24 cellular contexts compared by ENCODE assay signal in the genomic region with DNA sequence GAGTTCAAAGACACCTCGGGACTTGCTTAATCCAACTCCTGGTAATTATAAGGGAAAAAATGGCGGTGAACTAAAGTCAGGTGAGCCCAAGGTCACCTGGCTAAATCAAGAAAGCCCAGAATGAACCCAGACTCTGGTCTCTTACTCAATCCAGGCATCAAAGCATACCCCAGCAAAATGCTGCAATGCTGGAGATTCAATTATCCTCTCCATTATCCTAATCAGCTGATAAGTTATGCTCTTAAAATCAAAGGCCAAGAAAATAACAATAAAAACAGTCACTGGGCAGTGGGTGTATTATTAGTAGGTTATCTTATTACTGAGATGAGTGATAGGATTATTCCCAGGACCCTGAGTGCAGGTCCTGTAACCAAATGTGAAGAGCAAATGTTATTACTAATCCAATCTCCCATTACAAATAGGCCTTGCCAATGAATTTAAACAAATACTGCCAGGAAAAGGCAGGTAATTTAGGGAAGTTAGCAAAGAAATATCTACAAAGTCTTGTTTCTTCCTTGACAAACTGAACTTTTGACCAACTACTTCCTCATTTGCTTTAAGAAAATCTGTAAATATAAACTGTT.
DNase-seq lines count a peak whose midpoint lies in the region; TF ChIP-seq lines count a peak whose summit lies in the region.
"Had no signal": no experiment of that assay in that cellular context is flagged by ENCODE, and none has a peak within 500 bp of the region (broad histone marks: within the 10 kb centered on the region; RNA-seq: fewer than 3 reads in every experiment).

No MANE protein-coding gene starts in this region.

- H3K9me3 ChIP-seq in CD4-positive, alpha-beta memory T cell (ENCODE audit: control insufficient read depth in 1 of 2, low read length in 2 of 2): no peaks in the 10 kb centered on the region
- no peaks in the 10 kb centered on the region for H3K9me3 ChIP-seq in Peyer's patch
- H3K9me3 ChIP-seq: A549, colonic mucosa, HAP-1, left lung had no signal

- H3K4me3 Mint-ChIP-seq in CD4-positive, alpha-beta memory T cell: no peak overlapping the region
- H3K4me3 Mint-ChIP-seq: effector memory CD8-positive, alpha-beta T cell; natural killer cell had no signal

- H3K27ac ChIP-seq in HL-60 (replicated peaks): peak overlapping the region; percentile 72
- H3K27ac ChIP-seq in VCaP: peak overlapping the region; percentile 50
- no peak overlapping the region for H3K27ac ChIP-seq in CD4-positive, alpha-beta memory T cell (ENCODE audit: low read depth, low read length)
- peak overlapping the region in 1 of 4 donors; percentile 5 for H3K27ac ChIP-seq in Peyer's patch
- H3K27ac ChIP-seq: A549, colonic mucosa had no signal

- TF ChIP-seq POLR2A in Peyer's patch (IDR thresholded peaks at IDR 0.05): no peak

- intact Hi-C loops in CD4-positive, alpha-beta memory T cell (cut with micrococcal nuclease): no loop called here

- H3K4me1 Mint-ChIP-seq in CD4-positive, alpha-beta memory T cell: peaks cover 0 to 2% (median 0%) of the 10 kb centered on the region in 4 donors

- peaks cover 0 to 10% (median under 1%) of the 10 kb centered on the region in 8 donors for H3K9me3 Mint-ChIP-seq in CD4-positive, alpha-beta memory T cell
- H3K9me3 Mint-ChIP-seq: effector memory CD8-positive, alpha-beta T cell; natural killer cell had no signal

- no peak overlapping the region for H3K4me3 ChIP-seq in HL-60 (replicated peaks; ENCODE audit: insufficient read depth, low read length)
- H3K4me3 ChIP-seq in CD4-positive, alpha-beta memory T cell (ENCODE audit: low read length in 2 of 2): no peak overlapping the region
- no peak overlapping the region for H3K4me3 ChIP-seq in Peyer's patch
- H3K4me3 ChIP-seq: A549, colonic mucosa, HAP-1, left lung had no signal

- H3K27me3 ChIP-seq in HL-60 (ENCODE audit: insufficient read depth, poor library complexity, severe bottlenecking): no peaks in the 10 kb centered on the region
- H3K27me3 ChIP-seq in CD4-positive, alpha-beta memory T cell (ENCODE audit: insufficient read depth, low read length): no peaks in the 10 kb centered on the region
- no peaks in the 10 kb centered on the region for H3K27me3 ChIP-seq in Peyer's patch
- H3K27me3 ChIP-seq: colonic mucosa, left lung had no signal

- H3K27me3 Mint-ChIP-seq in CD4-positive, alpha-beta memory T cell: no peaks in the 10 kb centered on the region
- H3K27me3 Mint-ChIP-seq: effector memory CD8-positive, alpha-beta T cell had no signal

- H3K36me3 ChIP-seq in CD4-positive, alpha-beta memory T cell (ENCODE audit: insufficient read depth, low read length): no peaks in the 10 kb centered on the region
- no peaks in the 10 kb centered on the region for H3K36me3 ChIP-seq in Peyer's patch
- H3K36me3 ChIP-seq: colonic mucosa, HAP-1, left lung had no signal

- POLR2A ChIA-PET in CD4-positive, alpha-beta memory T cell (lab: Charles Lee; ENCODE audit: partially characterized antibody): no interaction called here

- TF ChIP-seq CTCF in HL-60 (IDR thresholded peaks at IDR 0.05; ENCODE audit: insufficient read depth, low read length) (no peak), VCaP (conservative IDR thresholded peaks at IDR 0.05) (no peak), Peyer's patch (IDR thresholded peaks at IDR 0.05) (no peak)

- CTCF ChIA-PET in CD4-positive, alpha-beta memory T cell (lab: Charles Lee; ENCODE audit: partially characterized antibody): no interaction called here

- H3K36me3 Mint-ChIP-seq in CD4-positive, alpha-beta memory T cell: peaks cover 13 to 39% of the 10 kb centered on the region in 2 donors
- H3K36me3 Mint-ChIP-seq: natural killer cell had no signal

- no peak overlapping the region for H3K27ac Mint-ChIP-seq in CD4-positive, alpha-beta memory T cell
- H3K27ac Mint-ChIP-seq: effector memory CD8-positive, alpha-beta T cell; natural killer cell had no signal

- DNase-seq in AML-193 (lab: John Stamatoyannopoulos, UW) (peak; percentile 27 to 54), HL-60 (ENCODE audit: low read depth in 1 of 2, low spot score in 1 of 2) (no peak), NOMO-1 treated with dmso at 0.1 percent for 144 hours (lab: John Stamatoyannopoulos, UW; ENCODE audit: unreplicated experiment) (peak; percentile 40), Peyer's patch (no peak), NCI-H2171 treated with DMSO at 0.1 percent for 48 hours (lab: John Stamatoyannopoulos, UW) (no peak), COR-L47 (lab: John Stamatoyannopoulos, UW) (no peak)
- no peak for DNase-seq in CD4-positive, alpha-beta memory T cell
- DNase-seq: activated CD4-positive, alpha-beta T cell treated with anti-CD3 and anti-CD28 coated beads for 4 hours; activated naive CD4-positive, alpha-beta T cell; activated T-cell treated with anti-CD3 and anti-CD28 coated beads, Interleukin-2, amount 50 U/mL, for 48 hours; colonic mucosa; effector memory CD8-positive, alpha-beta T cell; EL; left lung; midbrain; natural killer cell; NCI-H1436 treated with DMSO at 0.1 percent for 48 hours; NCI-H524 treated with DMSO at 0.1 percent for 48 hours; small intestine; stimulated activated CD4-positive, alpha-beta T cell treated with anti-CD3 and anti-CD28 coated beads, Interleukin-2, amount 100 ng/mL, for 24 hours; T-helper 1 cell had no signal

- H3K4me1 ChIP-seq in CD4-positive, alpha-beta memory T cell (ENCODE audit: insufficient read depth, low read length): no peaks in the 10 kb centered on the region
- H3K4me1 ChIP-seq in Peyer's patch: peaks cover 0 to 10% (median 0%) of the 10 kb centered on the region in 4 donors
- H3K4me1 ChIP-seq: A549, colonic mucosa had no signal

Comparison
In these comparisons a context has a peak if more than half of its experiments do, and no peak if none do; other contexts are left out.
1. DNase-seq: peak in AML-193 (2 of 2) and NOMO-1 treated with dmso at 0.1 percent for 144 hours (single experiment); none in HL-60 (0 of 2), CD4-positive, alpha-beta memory T cell (0 of 5), Peyer's patch (0 of 3), NCI-H2171 treated with DMSO at 0.1 percent for 48 hours (single experiment) and COR-L47 (single experiment).